ENCODE assay signal across 8 cellular contexts in the genomic region with DNA sequence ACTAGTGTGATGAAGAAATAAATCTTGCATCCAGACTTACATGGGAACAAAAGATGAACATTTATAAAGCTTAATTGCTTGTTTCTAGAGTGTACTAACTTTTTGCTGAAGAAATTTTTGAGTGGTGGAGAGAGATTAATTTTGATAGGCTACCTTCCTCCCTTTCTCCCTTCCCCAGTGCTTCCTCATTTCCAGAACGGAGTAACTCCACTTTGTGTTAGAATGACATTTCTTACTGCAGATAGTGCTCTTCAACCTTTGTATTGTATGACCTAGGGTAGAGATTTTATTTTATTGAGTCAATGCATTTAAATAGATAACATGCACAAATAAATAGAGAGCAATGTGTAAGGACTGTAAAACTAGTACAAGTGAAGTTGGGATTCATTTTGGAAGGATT. TPM values are rescaled to one million over a fixed set of nuclear protein-coding genes. Genes with fewer than 3 reads are reported as not detected.
DNase-seq lines count a peak whose midpoint lies in the region; ATAC-seq and TF ChIP-seq lines count a peak whose summit lies in the region.

No MANE protein-coding gene starts in this region.

- peak overlapping the region; percentile 87 for H3K4me3 Mint-ChIP-seq in activated CD4-positive, alpha-beta T cell treated with anti-CD3 and anti-CD28 coated beads, Interleukin-2, amount 10 ng/mL, durations not matched to agents 7 days and 5 days
- H3K4me3 Mint-ChIP-seq in T-helper 17 cell (peak overlapping the region; percentile 84), glutamatergic neuron (ENCODE audit: unreplicated experiment) (peak overlapping the region; percentile 93)

- peak overlapping the region; percentile 78 to 85 (median 81) for H3K4me3 ChIP-seq in subcutaneous abdominal adipose tissue (ENCODE audit: low read depth in 1 of 5, low read length in 5 of 5)

- no peak for DNase-seq in activated CD4-positive, alpha-beta T cell treated with anti-CD3 and anti-CD28 coated beads, Interleukin-2, amount 10 ng/mL, durations not matched to agents 7 days and 5 days
- DNase-seq in activated CD4-positive, alpha-beta T cell treated with anti-CD3 and anti-CD28 coated beads for 48 hours: no peak
- DNase-seq in T-helper 17 cell: no peak
- DNase-seq in glutamatergic neuron: no peak
- no peak for DNase-seq in NCI-H510A treated with DMSO at 0.1 percent for 48 hours (lab: John Stamatoyannopoulos, UW)
- DNase-seq in NCI-H2081 (lab: John Stamatoyannopoulos, UW): no peak

- H3K4me1 Mint-ChIP-seq in activated CD4-positive, alpha-beta T cell treated with anti-CD3 and anti-CD28 coated beads, Interleukin-2, amount 10 ng/mL, durations not matched to agents 7 days and 5 days: peaks cover 56% of the 10 kb centered on the region
- H3K4me1 Mint-ChIP-seq in T-helper 17 cell (peaks cover 26% of the 10 kb centered on the region), glutamatergic neuron (ENCODE audit: low read depth, unreplicated experiment) (peaks cover 13% of the 10 kb centered on the region)

- H3K36me3 Mint-ChIP-seq in activated CD4-positive, alpha-beta T cell treated with anti-CD3 and anti-CD28 coated beads, Interleukin-2, amount 10 ng/mL, durations not matched to agents 7 days and 5 days (ENCODE audit: low read depth): peaks cover 26% of the 10 kb centered on the region
- peaks cover 2% of the 10 kb centered on the region for H3K36me3 Mint-ChIP-seq in T-helper 17 cell (ENCODE audit: low read depth)
- H3K36me3 Mint-ChIP-seq in glutamatergic neuron (ENCODE audit: unreplicated experiment): no peaks in the 10 kb centered on the region

- peaks cover 0 to 2% (median 0%) of the 10 kb centered on the region in 5 donors for H3K36me3 ChIP-seq in subcutaneous abdominal adipose tissue (ENCODE audit: control insufficient read depth in 5 of 5, insufficient read depth in 5 of 5, low read length in 5 of 5)

- H3K27ac Mint-ChIP-seq in activated CD4-positive, alpha-beta T cell treated with anti-CD3 and anti-CD28 coated beads, Interleukin-2, amount 10 ng/mL, durations not matched to agents 7 days and 5 days: peak overlapping the region; percentile 89
- H3K27ac Mint-ChIP-seq in T-helper 17 cell: peak overlapping the region; percentile 57
- peak overlapping the region; percentile 90 for H3K27ac Mint-ChIP-seq in glutamatergic neuron (ENCODE audit: unreplicated experiment)

- POLR2A ChIA-PET in activated CD4-positive, alpha-beta T cell treated with anti-CD3 and anti-CD28 coated beads, Interleukin-2, amount 10 ng/mL, durations not matched to agents 7 days and 5 days (lab: Charles Lee): interaction anchor here (0.7 kb wide), 1 partner anchor 107 kb away, joined by 3 read pairs; no protein-coding TSS in a partner anchor

- no peak for TF ChIP-seq CTCF in glutamatergic neuron (IDR thresholded peaks at IDR 0.05; ENCODE audit: partially characterized antibody, unreplicated experiment)

- H3K9me3 Mint-ChIP-seq in activated CD4-positive, alpha-beta T cell treated with anti-CD3 and anti-CD28 coated beads, Interleukin-2, amount 10 ng/mL, durations not matched to agents 7 days and 5 days: no peaks in the 10 kb centered on the region
- peaks cover 10% of the 10 kb centered on the region for H3K9me3 Mint-ChIP-seq in glutamatergic neuron (ENCODE audit: unreplicated experiment)

- H3K4me1 ChIP-seq in subcutaneous abdominal adipose tissue (ENCODE audit: control insufficient read depth in 5 of 5, insufficient read depth in 5 of 5, low read length in 5 of 5): peaks cover 0 to 31% (median 27%) of the 10 kb centered on the region in 5 donors

- CTCF ChIA-PET in activated CD4-positive, alpha-beta T cell treated with anti-CD3 and anti-CD28 coated beads, Interleukin-2, amount 10 ng/mL, durations not matched to agents 7 days and 5 days (lab: Charles Lee): interaction anchor here (0.9 to 3.7 kb wide), 4 partner anchors 9 to 233 kb away, joined by 3 to 11 read pairs (median 3); partner anchors contain the start of gene RNF7

- H3K9ac ChIP-seq in subcutaneous abdominal adipose tissue (ENCODE audit: low read length in 5 of 5): peak overlapping the region in 4 of 5 donors; percentile 81 to 96 (median 90)

- H3K27me3 Mint-ChIP-seq in activated CD4-positive, alpha-beta T cell treated with anti-CD3 and anti-CD28 coated beads, Interleukin-2, amount 10 ng/mL, durations not matched to agents 7 days and 5 days: no peaks in the 10 kb centered on the region
- H3K27me3 Mint-ChIP-seq in T-helper 17 cell: no peaks in the 10 kb centered on the region
- H3K27me3 Mint-ChIP-seq in glutamatergic neuron (ENCODE audit: unreplicated experiment): peaks cover 11% of the 10 kb centered on the region

- ATAC-seq in T-helper 17 cell: no peak
- ATAC-seq in HG02938 (IDR thresholded peaks at IDR 0.05; ENCODE audit: unreplicated experiment): no peak

- H3K27ac ChIP-seq in subcutaneous abdominal adipose tissue (ENCODE audit: low read depth, low read length): peak overlapping the region; percentile 92

- no peaks in the 10 kb centered on the region for H3K27me3 ChIP-seq in subcutaneous abdominal adipose tissue (ENCODE audit: control insufficient read depth in 5 of 5, insufficient read depth in 4 of 5, low read length in 5 of 5)

- no peaks in the 10 kb centered on the region for H3K9me3 ChIP-seq in T-helper 17 cell (ENCODE audit: control insufficient read depth, low read length, poor library complexity, severe bottlenecking)
- no peaks in the 10 kb centered on the region for H3K9me3 ChIP-seq in subcutaneous abdominal adipose tissue (ENCODE audit: control insufficient read depth in 5 of 5, low read length in 5 of 5)

RNA-seq across cellular contexts. Expression of gene ATP1B3, which starts 1.9 kb away (rescaled TPM):
- 100 to 1,000 TPM; 106 to 113 TPM for total RNA-seq in activated CD4-positive, alpha-beta T cell treated with anti-CD3 and anti-CD28 coated beads, Interleukin-2, amount 10 ng/mL, durations not matched to agents 7 days and 5 days
- 10 to 100 TPM; 37.3 to 70.4 TPM for total RNA-seq in T-helper 17 cell
- 184 TPM for total RNA-seq in glutamatergic neuron (ENCODE audit: unreplicated experiment)
